In genomic region chr17:35769895-35770486, GRCh38 we compare ENCODE assay signal across 18 cellular contexts. TPM values are rescaled to one million over a fixed set of nuclear protein-coding genes. Genes with fewer than 3 reads are reported as not detected.
DNase-seq lines count a peak whose midpoint lies in the region; ATAC-seq and TF ChIP-seq lines count a peak whose summit lies in the region.
"Had no signal": no experiment of that assay in that cellular context is flagged by ENCODE, and none has a peak within 500 bp of the region (broad histone marks: within the 10 kb centered on the region; RNA-seq: fewer than 3 reads in every experiment).

No MANE protein-coding gene starts in this region.

- no peak overlapping the region for H3K4me3 ChIP-seq in BJ (ENCODE audit: low read depth, low read length)
- H3K4me3 ChIP-seq in GM23338: no peak overlapping the region
- H3K4me3 ChIP-seq: BLaER1 had no signal

- H3F3A ChIP-seq in GM23338 (replicated peaks; ENCODE audit: low read depth): peaks cover 2% of the 10 kb centered on the region; the same call in 1 of the 2 replicates

- H3K36me3 Mint-ChIP-seq in GM23338 (ENCODE audit: low read depth): no peaks in the 10 kb centered on the region
- no peaks in the 10 kb centered on the region for H3K36me3 Mint-ChIP-seq in WTC11
- no peaks in the 10 kb centered on the region for H3K36me3 Mint-ChIP-seq in mesothelial cell of epicardium

- H3K9me3 Mint-ChIP-seq in GM23338: no peaks in the 10 kb centered on the region
- H3K9me3 Mint-ChIP-seq in WTC11: 0 out of 2 replicates have a peak, but pooled peaks cover 3% of the 10 kb centered on the region
- H3K9me3 Mint-ChIP-seq in mesothelial cell of epicardium: no peaks in the 10 kb centered on the region

- CTCF ChIA-PET in BJ (lab: Yijun Ruan, JAX) (interaction anchor here (1.0 to 14.9 kb wide), 10 partner anchors 9 to 158 kb away, joined by 3 to 425 read pairs (median 3); partner anchors contain the start of genes C17orf50 and TAF15), WTC11 (lab: Charles Lee) (interaction anchor here (0.7 to 2.4 kb wide), 6 partner anchors 10 to 39 kb away, joined by 3 to 10 read pairs (median 4); partner anchors contain the start of genes RASL10B and TAF15)

- TF ChIP-seq CTCF in BJ (IDR thresholded peaks at IDR 0.05; ENCODE audit: insufficient read depth, low read depth, low read length) (0 out of 2 replicates have a peak, but pooled peaks have one; percentile 6), GM23338 (conservative IDR thresholded peaks at IDR 0.05; ENCODE audit: low read depth in 2 of 2) (peak; percentile 48 to 53), WTC11 (IDR thresholded peaks at IDR 0.05) (peak; percentile 54), mesothelial cell of epicardium (IDR thresholded peaks at IDR 0.05; ENCODE audit: unreplicated experiment) (peak; percentile 58)

- POLR2A ChIA-PET in BJ (lab: Charles Lee) (no interaction called here), WTC11 (lab: Charles Lee) (interaction anchor here (0.9 kb wide), 1 partner anchor 39 kb away, joined by 3 read pairs; the partner anchor contains the start of gene TAF15)

- ATAC-seq in GM23338 (no peak), WTC11 (no peak), GM21515 (IDR thresholded peaks at IDR 0.05; ENCODE audit: unreplicated experiment) (no peak)

- H3K4me1 Mint-ChIP-seq in GM23338 (peaks cover 40% of the 10 kb centered on the region), WTC11 (peaks cover 40% of the 10 kb centered on the region), mesothelial cell of epicardium (peaks cover 15% of the 10 kb centered on the region)

- no peak overlapping the region for H3K4me2 ChIP-seq in GM23338
- H3K4me2 ChIP-seq: BLaER1 had no signal

- H3K27me3 Mint-ChIP-seq in GM23338 (ENCODE audit: insufficient read depth, low read depth, poor library complexity): peaks cover 2% of the 10 kb centered on the region
- peaks cover 2% of the 10 kb centered on the region; the same call in 1 of the 2 replicates for H3K27me3 Mint-ChIP-seq in WTC11 (ENCODE audit: low read depth)
- no peaks in the 10 kb centered on the region for H3K27me3 Mint-ChIP-seq in mesothelial cell of epicardium (ENCODE audit: low read depth)

- no peaks in the 10 kb centered on the region for H4K20me1 ChIP-seq in GM23338 (replicated peaks; ENCODE audit: insufficient read depth)
- H4K20me1 ChIP-seq: BLaER1 had no signal

- no peak overlapping the region for H3K27ac ChIP-seq in GM23338 (ENCODE audit: low read depth)
- H3K27ac ChIP-seq: BLaER1 had no signal

- H3K4me3 Mint-ChIP-seq in GM23338: no peak overlapping the region
- no peak overlapping the region for H3K4me3 Mint-ChIP-seq in WTC11
- H3K4me3 Mint-ChIP-seq in mesothelial cell of epicardium: no peak overlapping the region

- H3K4me1 ChIP-seq in GM23338 (ENCODE audit: insufficient read depth): peaks cover 14% of the 10 kb centered on the region

- H2AFZ ChIP-seq in GM23338: no peak overlapping the region

- H3K27ac Mint-ChIP-seq in GM23338 (no peak overlapping the region), WTC11 (no peak overlapping the region), mesothelial cell of epicardium (no peak overlapping the region)
- H3K27ac Mint-ChIP-seq: progenitor cell of endocrine pancreas had no signal

- H3K79me2 ChIP-seq in GM23338 (replicated peaks; ENCODE audit: insufficient read depth): no peaks in the 10 kb centered on the region

- H3K36me3 ChIP-seq in BJ (ENCODE audit: control insufficient read depth, insufficient read depth, low read length): no peaks in the 10 kb centered on the region
- H3K36me3 ChIP-seq in GM23338 (ENCODE audit: insufficient read depth): no peaks in the 10 kb centered on the region
- H3K36me3 ChIP-seq: BLaER1 had no signal

- H3K27me3 ChIP-seq in BJ (ENCODE audit: control insufficient read depth, insufficient read depth, low read length): peaks cover 29% of the 10 kb centered on the region
- no peaks in the 10 kb centered on the region for H3K27me3 ChIP-seq in GM23338 (ENCODE audit: insufficient read depth)
- H3K27me3 ChIP-seq: BLaER1 had no signal

- no peaks in the 10 kb centered on the region for H3K9me2 ChIP-seq in GM23338 (ENCODE audit: insufficient read depth)

- DNase-seq in BJ (ENCODE audit: low read depth): no peak
- no peak for DNase-seq in GM23338 (ENCODE audit: low spot score)
- no peak for DNase-seq in WTC11 (ENCODE audit: low spot score)
- DNase-seq in mesothelial cell of epicardium (ENCODE audit: low spot score in 2 of 2, unreplicated experiment in 2 of 2): no peak
- DNase-seq in iPS-NIHi7 (ENCODE audit: extremely low spot score): no peak
- no peak for DNase-seq in activated CD4-positive, alpha-beta T cell treated with anti-CD3 and anti-CD28 coated beads for 1 hour
- DNase-seq in HPDE6-E6E7 (ENCODE audit: extremely low spot score): no peak
- DNase-seq: activated CD4-positive, CD25-positive, alpha-beta regulatory T cell treated with anti-CD3 and anti-CD28 coated beads, Interleukin-2, amount 50 U/mL, for 72 hours; cerebellar nuclear complex; DMS53; kidney glomerular epithelial cell; NCI-H1092 treated with DMSO at 0.1 percent for 48 hours; T-helper 1 cell had no signal

TF ChIP-seq in GM23338, 12 proteins besides CTCF, POLR2A, EP300 and RAD21 (continues in another document):
- TF ChIP-seq NANOG (IDR thresholded peaks at IDR 0.05; ENCODE audit: borderline replicate concordance) (no peak), ZNF331 (CRISPR knock-in tag; IDR thresholded peaks at IDR 0.05; ENCODE audit: low read depth) (no peak), CREB1 (CRISPR knock-in tag; IDR thresholded peaks at IDR 0.05; ENCODE audit: low read depth) (no peak), ZNF114 (CRISPR knock-in tag; IDR thresholded peaks at IDR 0.05) (no peak), EZH2 (IDR thresholded peaks at IDR 0.05; ENCODE audit: low read depth, unreplicated experiment) (no peak), STAT1 (IDR thresholded peaks at IDR 0.05; ENCODE audit: unreplicated experiment) (no peak)

TF ChIP-seq in WTC11, 78 proteins besides CTCF, POLR2A, EP300 and RAD21 (continues in another document):
- TF ChIP-seq RELA (CRISPR knock-in tag; IDR thresholded peaks at IDR 0.05; ENCODE audit: borderline replicate concordance) (no peak), USF1 (CRISPR knock-in tag; IDR thresholded peaks at IDR 0.05) (no peak), MLX (CRISPR knock-in tag; IDR thresholded peaks at IDR 0.05) (no peak), EMX1 (CRISPR knock-in tag; IDR thresholded peaks at IDR 0.05) (no peak), RORB (CRISPR knock-in tag; IDR thresholded peaks at IDR 0.05) (no peak), TEAD1 (CRISPR knock-in tag; IDR thresholded peaks at IDR 0.05) (no peak), HMGA2 (CRISPR knock-in tag; IDR thresholded peaks at IDR 0.05) (no peak)

RNA-seq across cellular contexts. Expression of gene C17orf50, which starts 9.3 kb away (rescaled TPM):
- polyA plus RNA-seq in BJ (2011; rRNA removed): not detected in 2 replicates
- polyA minus RNA-seq in BJ (2011; rRNA and poly(A)+ RNA removed): not detected in 2 replicates
- 1.6 TPM in 1 of 2 replicates, not detected in the other for total RNA-seq in GM23338 (2014; rRNA removed; shearing (Covaris generic))
- polyA plus RNA-seq in GM23338 (2016; fragmentation: Nextera tagmentation; extraction: Ambion mirVana): 0.37 and 0.74 TPM in 2 replicates
- 0.30 to 0.89 TPM (median 0.35 TPM) in 3 replicates for total RNA-seq in WTC11 (2021)
- total RNA-seq in mesothelial cell of epicardium: not detected in 3 replicates
- total RNA-seq: HT-29, mononuclear cell, progenitor cell of endocrine pancreas had no signal

RNA-seq across cellular contexts. Expression of gene GAS2L2, which starts 17.0 kb away (rescaled TPM):
- polyA plus RNA-seq in BJ (2011; rRNA removed) (not detected in 2 replicates), GM23338 (2016; fragmentation: Nextera tagmentation; extraction: Ambion mirVana) (0.06 TPM in 1 of 2 replicates, not detected in the other)
- not detected in 2 replicates for polyA minus RNA-seq in BJ (2011; rRNA and poly(A)+ RNA removed)
- total RNA-seq in GM23338 (2014; rRNA removed; shearing (Covaris generic)): not detected in 2 replicates
- total RNA-seq in WTC11 (2021) (0.07 to 0.30 TPM (median 0.15 TPM) in 3 replicates), mesothelial cell of epicardium (0.09 to 0.20 TPM (median 0.11 TPM) in 3 replicates)

RNA-seq across cellular contexts. Expression of gene MMP28, which starts 25.4 kb away (rescaled TPM):
- 0.15 and 0.28 TPM in 2 replicates for polyA plus RNA-seq in BJ (2011; rRNA removed)
- not detected in 2 replicates for polyA minus RNA-seq in BJ (2011; rRNA and poly(A)+ RNA removed)
- total RNA-seq in GM23338 (2014; rRNA removed; shearing (Covaris generic)): not detected in 2 replicates
- polyA plus RNA-seq in GM23338 (2016; fragmentation: Nextera tagmentation; extraction: Ambion mirVana): not detected in 2 replicates
- total RNA-seq in WTC11 (2021): 0.22 TPM in 1 of 3 replicates, not detected in the others
- 0.34 to 0.86 TPM in 2 of 3 replicates, not detected in the other for total RNA-seq in mesothelial cell of epicardium

RNA-seq across cellular contexts. Expression of gene RASL10B, which starts 38.6 kb away (rescaled TPM):
- polyA plus RNA-seq in BJ (2011; rRNA removed) (3.2 and 4.5 TPM in 2 replicates), GM23338 (2016; fragmentation: Nextera tagmentation; extraction: Ambion mirVana) (6.2 and 7.1 TPM in 2 replicates)
- polyA minus RNA-seq in BJ (2011; rRNA and poly(A)+ RNA removed): 4.1 and 8.4 TPM in 2 replicates
- 23.1 and 26.2 TPM in 2 replicates for total RNA-seq in GM23338 (2014; rRNA removed; shearing (Covaris generic))
- total RNA-seq in WTC11 (2021) (17.4 to 25.4 TPM (median 25.3 TPM) in 3 replicates), mesothelial cell of epicardium (19.3 to 20.5 TPM (median 20.1 TPM) in 3 replicates)

RNA-seq across cellular contexts. Expression of gene TAF15, which starts 39.3 kb away (rescaled TPM):
- polyA plus RNA-seq in BJ (2011; rRNA removed) (27.4 and 49.6 TPM in 2 replicates), GM23338 (2016; fragmentation: Nextera tagmentation; extraction: Ambion mirVana) (28.2 and 33.8 TPM in 2 replicates)
- 28.7 and 35.9 TPM in 2 replicates for polyA minus RNA-seq in BJ (2011; rRNA and poly(A)+ RNA removed)
- total RNA-seq in GM23338 (2014; rRNA removed; shearing (Covaris generic)): 109 and 148 TPM in 2 replicates
- total RNA-seq in WTC11 (2021) (273 to 322 TPM (median 316 TPM) in 3 replicates), mesothelial cell of epicardium (218 to 235 TPM (median 225 TPM) in 3 replicates)

Comparison
In these comparisons a context has a peak if more than half of its experiments do, and no peak if none do; other contexts are left out.
1. CTCF ChIP-seq: peak in every context shown above with its lines; median percentile 58 in mesothelial cell of epicardium; 54 in WTC11; 50 in GM23338; 6 in BJ.